In genomic region chr11:609355-609811, GRCh38 we compare ENCODE assay signal across 22 cellular contexts. TPM values are rescaled to one million over a fixed set of nuclear protein-coding genes. Genes with fewer than 3 reads are reported as not detected.
DNase-seq lines count a peak whose midpoint lies in the region; ATAC-seq and TF ChIP-seq lines count a peak whose summit lies in the region.
"Had no signal": no experiment of that assay in that cellular context is flagged by ENCODE, and none has a peak within 500 bp of the region (broad histone marks: within the 10 kb centered on the region; RNA-seq: fewer than 3 reads in every experiment).

No MANE protein-coding gene starts in this region.

- intact Hi-C loops in natural killer cell (cut with micrococcal nuclease), result no loop called here
- intact Hi-C loops in mucosa of descending colon (cut with DNase I, micrococcal nuclease), result no loop called here
- intact Hi-C loops in upper lobe of right lung (cut with DNase I), result no loop called here

- H3K27ac ChIP-seq in upper lobe of right lung, result no peak overlapping the region
- H3K27ac ChIP-seq: A549, Peyer's patch, SJSA1 had no signal

- H3K36me3 Mint-ChIP-seq in natural killer cell treated with Interleukin-12 subunit alpha and Interleukin-12 subunit beta and Interleukin-15 and Interleukin-18, amount 100 ng/mL, for 72 hours, result no peaks in the 10 kb centered on the region
- no peaks in the 10 kb centered on the region for H3K36me3 Mint-ChIP-seq in natural killer cell

- no peak overlapping the region for H3K4me3 Mint-ChIP-seq in natural killer cell treated with Interleukin-12 subunit alpha and Interleukin-12 subunit beta and Interleukin-15 and Interleukin-18, amount 100 ng/mL, for 72 hours
- H3K4me3 Mint-ChIP-seq in natural killer cell, result no peak overlapping the region
- H3K4me3 Mint-ChIP-seq: B cell had no signal

- H3K27me3 Mint-ChIP-seq in natural killer cell treated with Interleukin-12 subunit alpha and Interleukin-12 subunit beta and Interleukin-15 and Interleukin-18, amount 100 ng/mL, for 72 hours, result no peaks in the 10 kb centered on the region
- no peaks in the 10 kb centered on the region for H3K27me3 Mint-ChIP-seq in natural killer cell (ENCODE audit: low read depth in 2 of 2)
- H3K27me3 Mint-ChIP-seq: B cell had no signal

- peaks cover 5 to 7% of the 10 kb centered on the region in 2 donors for H3K4me1 Mint-ChIP-seq in natural killer cell treated with Interleukin-12 subunit alpha and Interleukin-12 subunit beta and Interleukin-15 and Interleukin-18, amount 100 ng/mL, for 72 hours (ENCODE audit: low read depth in 2 of 2)
- H3K4me1 Mint-ChIP-seq in natural killer cell, result peaks cover 6 to 10% of the 10 kb centered on the region in 2 donors

- TF ChIP-seq CTCF in natural killer cell (IDR thresholded peaks at IDR 0.05) (no peak), mucosa of descending colon (IDR thresholded peaks at IDR 0.05) (no peak), upper lobe of right lung (IDR thresholded peaks at IDR 0.05) (no peak)

- H3K4me1 ChIP-seq in mucosa of descending colon (ENCODE audit: low read depth) (peaks cover 20% of the 10 kb centered on the region), upper lobe of right lung (peaks cover 12% of the 10 kb centered on the region)
- H3K4me1 ChIP-seq: SJSA1 had no signal

- H3K9me3 ChIP-seq in mucosa of descending colon (no peaks in the 10 kb centered on the region), upper lobe of right lung (no peaks in the 10 kb centered on the region)
- H3K9me3 ChIP-seq: A549, Peyer's patch, SJSA1 had no signal

- no peak overlapping the region for H3K27ac Mint-ChIP-seq in natural killer cell treated with Interleukin-12 subunit alpha and Interleukin-12 subunit beta and Interleukin-15 and Interleukin-18, amount 100 ng/mL, for 72 hours
- H3K27ac Mint-ChIP-seq in natural killer cell, result no peak overlapping the region
- H3K27ac Mint-ChIP-seq: B cell had no signal

- H3K9me3 Mint-ChIP-seq in natural killer cell treated with Interleukin-12 subunit alpha and Interleukin-12 subunit beta and Interleukin-15 and Interleukin-18, amount 100 ng/mL, for 72 hours, result no peaks in the 10 kb centered on the region
- no peaks in the 10 kb centered on the region for H3K9me3 Mint-ChIP-seq in natural killer cell

- ATAC-seq in natural killer cell treated with Interleukin-12 subunit alpha and Interleukin-12 subunit beta and Interleukin-15 and Interleukin-18, amount 100 ng/mL, for 72 hours, result no peak
- ATAC-seq in natural killer cell (no peak), mucosa of descending colon (no peak), upper lobe of right lung (no peak), GM19324 (IDR thresholded peaks at IDR 0.05; ENCODE audit: low FRiP score, unreplicated experiment) (no peak), esophagus mucosa (no peak)
- ATAC-seq: A549, Right ventricle myocardium inferior had no signal

- DNase-seq in natural killer cell treated with Interleukin-12 subunit alpha and Interleukin-12 subunit beta and Interleukin-15 and Interleukin-18, amount 100 ng/mL, for 72 hours (ENCODE audit: low spot score), result peak; percentile 63
- DNase-seq in natural killer cell, result no peak
- peak in 2 of 3 donors; percentile 23 to 49 for DNase-seq in mucosa of descending colon
- peak; percentile 63 for DNase-seq in upper lobe of right lung
- DNase-seq: DMS53, EL, GF-D8, H7, Kasumi-1, NCI-H1417, NCI-H1694 treated with DMSO at 0.1 percent for 48 hours, NCI-H446, NCI-H526 had no signal

- H3K4me3 ChIP-seq in mucosa of descending colon, result no peak overlapping the region
- H3K4me3 ChIP-seq in upper lobe of right lung, result no peak overlapping the region
- H3K4me3 ChIP-seq: A549, Peyer's patch, SJSA1 had no signal

- H3K36me3 ChIP-seq in mucosa of descending colon (ENCODE audit: low read depth) (peaks cover 23% of the 10 kb centered on the region), upper lobe of right lung (peaks cover 90% of the 10 kb centered on the region)

- H3K27me3 ChIP-seq in upper lobe of right lung, result no peaks in the 10 kb centered on the region
- H3K27me3 ChIP-seq: Peyer's patch, SJSA1 had no signal

RNA-seq across cellular contexts. Expression of gene IRF7, which starts 6.4 kb away (rescaled TPM):
- total RNA-seq in natural killer cell treated with Interleukin-12 subunit alpha and Interleukin-12 subunit beta and Interleukin-15 and Interleukin-18, amount 100 ng/mL, for 72 hours, result 10 to 100 TPM; 33.7 to 34.9 TPM
- 10 to 100 TPM; 63.3 to 97.3 (median 77.3) TPM for total RNA-seq in natural killer cell
- 10 to 100 TPM; 26.9 to 36.1 (median 27.8) TPM for total RNA-seq in mucosa of descending colon
- 56.2 TPM for total RNA-seq in upper lobe of right lung
- 19.5 TPM for total RNA-seq in esophagus mucosa

RNA-seq across cellular contexts. Expression of gene CDHR5, which starts 15.4 kb away (rescaled TPM):
- not detected for total RNA-seq in natural killer cell treated with Interleukin-12 subunit alpha and Interleukin-12 subunit beta and Interleukin-15 and Interleukin-18, amount 100 ng/mL, for 72 hours
- total RNA-seq in natural killer cell (not detected), mucosa of descending colon (100 to 1,000 TPM; 195 to 549 (median 316) TPM), upper lobe of right lung (not detected), esophagus mucosa (not detected)
- total RNA-seq: B cell, H7, MCF 10A, OCI-LY7, Right ventricle myocardium inferior, SJSA1 had no signal

RNA-seq across cellular contexts. Expression of gene SCT, which starts 17.6 kb away (rescaled TPM):
- not detected for total RNA-seq in natural killer cell treated with Interleukin-12 subunit alpha and Interleukin-12 subunit beta and Interleukin-15 and Interleukin-18, amount 100 ng/mL, for 72 hours
- total RNA-seq in natural killer cell (not detected), mucosa of descending colon (1 to 10 TPM in 2 of 3 donors, not detected in 1; 1.0 TPM), upper lobe of right lung (not detected), esophagus mucosa (not detected)
- total RNA-seq: B cell, H7, MCF 10A, OCI-LY7, Right ventricle myocardium inferior, SJSA1 had no signal

RNA-seq across cellular contexts. Expression of gene DRD4, which starts 27.7 kb away (rescaled TPM):
- 1 to 10 TPM in 1 of 2 donors, under 1 TPM in 1; 0.48 to 1.3 TPM for total RNA-seq in natural killer cell treated with Interleukin-12 subunit alpha and Interleukin-12 subunit beta and Interleukin-15 and Interleukin-18, amount 100 ng/mL, for 72 hours
- 1 to 10 TPM in 1 of 3 donors, under 1 TPM in 2; 0.49 to 1.2 (median 0.61) TPM for total RNA-seq in natural killer cell
- 1 to 10 TPM; 1.2 to 2.4 (median 1.8) TPM for total RNA-seq in mucosa of descending colon
- total RNA-seq in upper lobe of right lung, result 1.2 TPM
- 0.16 TPM for total RNA-seq in esophagus mucosa
- total RNA-seq: B cell, SJSA1 had no signal

RNA-seq across cellular contexts. Expression of gene PHRF1, which starts 33.1 kb away (rescaled TPM):
- total RNA-seq in natural killer cell treated with Interleukin-12 subunit alpha and Interleukin-12 subunit beta and Interleukin-15 and Interleukin-18, amount 100 ng/mL, for 72 hours, result 10 to 100 TPM; 49.2 to 85.7 TPM
- total RNA-seq in natural killer cell, result 10 to 100 TPM; 46.1 to 52.0 (median 46.9) TPM
- 10 to 100 TPM; 35.0 to 40.2 (median 35.0) TPM for total RNA-seq in mucosa of descending colon
- 31.0 TPM for total RNA-seq in upper lobe of right lung
- 17.6 TPM for total RNA-seq in esophagus mucosa

Comparison
In these comparisons a context has a peak if more than half of its experiments do, and no peak if none do; other contexts are left out.
1. RNA of gene CDHR5, which starts 15.4 kb away (total RNA-seq): 195 to 549 TPM in mucosa of descending colon; not detected in natural killer cell treated with Interleukin-12 subunit alpha and Interleukin-12 subunit beta and Interleukin-15 and Interleukin-18, amount 100 ng/mL, for 72 hours, not detected in natural killer cell, not detected in upper lobe of right lung (single experiment) and not detected in esophagus mucosa (single experiment); every median in the first group is over 100 times any median in the second.